In genomic region chr1:185338719-185339622, GRCh38 we compare ENCODE assay signal across 9 cellular contexts.
DNase-seq lines count a peak whose midpoint lies in the region; ATAC-seq, FAIRE-seq and TF ChIP-seq lines count a peak whose summit lies in the region.
"Had no signal": no experiment of that assay in that cellular context is flagged by ENCODE, and none has a peak within 500 bp of the region (broad histone marks: within the 10 kb centered on the region; RNA-seq: fewer than 3 reads in every experiment).

No MANE protein-coding gene starts in this region.

- no peaks in the 10 kb centered on the region for H3K79me2 ChIP-seq in KMS-11 (ENCODE audit: insufficient read depth, low read depth)

- no peaks in the 10 kb centered on the region; the same call in 1 of the 2 replicates for H3K27me3 ChIP-seq in KMS-11 (ENCODE audit: insufficient read depth, low read depth)

- H3K27ac ChIP-seq in KMS-11, result no peak overlapping the region

- TF ChIP-seq CTCF in KMS-11 (conservative IDR thresholded peaks at IDR 0.05; ENCODE audit: low read depth, low read length), result no peak

- H3K9ac ChIP-seq in KMS-11, result no peak overlapping the region

- DNase-seq in amniotic epithelial cell (ENCODE audit: low read depth), result peak; percentile 44
- peak; percentile 79 for DNase-seq in pons (ENCODE audit: low spot score)
- DNase-seq in H54 (ENCODE audit: insufficient read length, low spot score), result no peak
- no peak for DNase-seq in HuH-7 (ENCODE audit: low spot score)
- DNase-seq in inferior parietal cortex (ENCODE audit: extremely low spot score), result no peak

- no peak overlapping the region for H3K4me3 ChIP-seq in KMS-11 (IDR thresholded peaks at IDR 0.05; ENCODE audit: insufficient read depth, low read depth, low read length)
- H3K4me3 ChIP-seq: thoracic aorta had no signal

- ATAC-seq in GM18508 (IDR thresholded peaks at IDR 0.05; ENCODE audit: insufficient read depth, unreplicated experiment) (peak; percentile 95), GM21717 (IDR thresholded peaks at IDR 0.05; ENCODE audit: unreplicated experiment) (peak; percentile 96)

- TF ChIP-seq POLR2A in H54 (IDR thresholded peaks at IDR 0.05; ENCODE audit: low read depth, low read length), result no peak

- H3K4me1 ChIP-seq in KMS-11 (ENCODE audit: low read depth, poor library complexity, severe bottlenecking), result peaks cover 25% of the 10 kb centered on the region

- no peaks in the 10 kb centered on the region for H4K20me1 ChIP-seq in KMS-11 (ENCODE audit: insufficient read depth)

- peak overlapping the region; percentile 49 for H3K4me2 ChIP-seq in KMS-11

- FAIRE-seq in H54 (lab: Jason Lieb, UNC), result no peak

- H2AFZ ChIP-seq in KMS-11 (ENCODE audit: low read depth), result no peak overlapping the region

- no peaks in the 10 kb centered on the region for H3K36me3 ChIP-seq in KMS-11 (ENCODE audit: insufficient read depth)
- H3K36me3 ChIP-seq: thoracic aorta had no signal

Comparison
In these comparisons a context has a peak if more than half of its experiments do, and no peak if none do; other contexts are left out.
1. DNase-seq: peak in amniotic epithelial cell (single experiment) and pons (single experiment); none in H54 (single experiment), HuH-7 (single experiment) and inferior parietal cortex (single experiment).